In genomic region chr17:66633322-66633965, GRCh38 we compare ENCODE assay signal across 13 cellular contexts.
A peak's percentile ranks its signal among the peaks of the same experiment; 100 is the strongest.
DNase-seq lines count a peak whose midpoint lies in the region; ATAC-seq and TF ChIP-seq lines count a peak whose summit lies in the region.
"Had no signal": no experiment of that assay in that cellular context is flagged by ENCODE, and none has a peak within 500 bp of the region (broad histone marks: within the 10 kb centered on the region; RNA-seq: fewer than 3 reads in every experiment).

No MANE protein-coding gene starts in this region.

- peaks cover 45% of the 10 kb centered on the region for H3K4me1 Mint-ChIP-seq in CD8-positive, alpha-beta T cell (ENCODE audit: low read depth)

- POLR2A ChIA-PET in CD8-positive, alpha-beta T cell (lab: Charles Lee): no interaction called here

- no peaks in the 10 kb centered on the region for H3K9me3 Mint-ChIP-seq in CD8-positive, alpha-beta T cell

- H3K9me3 ChIP-seq in CD8-positive, alpha-beta T cell (ENCODE audit: low read length): no peaks in the 10 kb centered on the region
- H3K9me3 ChIP-seq: SJSA1, tibial nerve had no signal

- no peaks in the 10 kb centered on the region for H3K27me3 Mint-ChIP-seq in CD8-positive, alpha-beta T cell (ENCODE audit: low read depth)
- H3K27me3 Mint-ChIP-seq: brain had no signal

- H3K4me3 Mint-ChIP-seq in CD8-positive, alpha-beta T cell: no peak overlapping the region
- H3K4me3 Mint-ChIP-seq: brain had no signal

- intact Hi-C loops in CD8-positive, alpha-beta T cell (cut with DNase I, micrococcal nuclease): no loop called here

- no peak for TF ChIP-seq CTCF in CD8-positive, alpha-beta T cell (IDR thresholded peaks at IDR 0.05)

- H3K36me3 ChIP-seq in CD8-positive, alpha-beta T cell (ENCODE audit: insufficient read depth, low read length): no peaks in the 10 kb centered on the region
- H3K36me3 ChIP-seq: SJSA1, tibial nerve had no signal

- peak; percentile 91 for ATAC-seq in CD8-positive, alpha-beta T cell
- ATAC-seq in GM19467 (IDR thresholded peaks at IDR 0.05; ENCODE audit: unreplicated experiment) (no peak), HG03108 (IDR thresholded peaks at IDR 0.05; ENCODE audit: unreplicated experiment) (no peak)

- peak in 5 of 7 experiments; percentile 9 to 33 (median 17) for DNase-seq in CD8-positive, alpha-beta T cell
- DNase-seq in SIG-M5 (lab: John Stamatoyannopoulos, UW) (peak; percentile 21), DMS153 treated with DMSO at 0.1 percent for 48 hours (lab: John Stamatoyannopoulos, UW; ENCODE audit: unreplicated experiment) (no peak), NCI-H1092 (lab: John Stamatoyannopoulos, UW) (no peak)
- peak; percentile 3 for DNase-seq in activated naive CD8-positive, alpha-beta T cell treated with anti-CD3 and anti-CD28 coated beads, Interleukin-2, amount 50 U/mL, for 16 hours (ENCODE audit: low read depth, low spot score)
- DNase-seq in stimulated activated CD4-positive, alpha-beta T cell treated with anti-CD3 and anti-CD28 coated beads, Interleukin-15, amount 100 ng/mL, for 24 hours: peak; percentile 61
- DNase-seq: MM.1S had no signal

- CTCF ChIA-PET in CD8-positive, alpha-beta T cell (lab: Charles Lee): no interaction called here

- H3K36me3 Mint-ChIP-seq in CD8-positive, alpha-beta T cell: peaks cover 3% of the 10 kb centered on the region
- H3K36me3 Mint-ChIP-seq: brain had no signal

- H3K4me3 ChIP-seq in CD8-positive, alpha-beta T cell (ENCODE audit: low read depth, low read length): no peak overlapping the region
- H3K4me3 ChIP-seq: hepatocyte, SJSA1, tibial nerve had no signal

- H3K4me1 ChIP-seq in CD8-positive, alpha-beta T cell (ENCODE audit: insufficient read depth, low read length): peaks cover 23% of the 10 kb centered on the region
- H3K4me1 ChIP-seq: SJSA1 had no signal

- peak overlapping the region; percentile 8 for H3K27ac Mint-ChIP-seq in CD8-positive, alpha-beta T cell

- H3K27me3 ChIP-seq in CD8-positive, alpha-beta T cell (ENCODE audit: insufficient read depth, low read length): no peaks in the 10 kb centered on the region
- H3K27me3 ChIP-seq: hepatocyte, SJSA1, tibial nerve had no signal

- H3K27ac ChIP-seq in CD8-positive, alpha-beta T cell (ENCODE audit: low read depth, low read length): no peak overlapping the region
- H3K27ac ChIP-seq: hepatocyte, SJSA1 had no signal

Comparison
In these comparisons a context has a peak if more than half of its experiments do, and no peak if none do; other contexts are left out.
1. DNase-seq: peak in CD8-positive, alpha-beta T cell (5 of 7), SIG-M5 (single experiment), activated naive CD8-positive, alpha-beta T cell treated with anti-CD3 and anti-CD28 coated beads, Interleukin-2, amount 50 U/mL, for 16 hours (single experiment) and stimulated activated CD4-positive, alpha-beta T cell treated with anti-CD3 and anti-CD28 coated beads, Interleukin-15, amount 100 ng/mL, for 24 hours (single experiment); none in DMS153 treated with DMSO at 0.1 percent for 48 hours (single experiment) and NCI-H1092 (single experiment).